In the genomic region with DNA sequence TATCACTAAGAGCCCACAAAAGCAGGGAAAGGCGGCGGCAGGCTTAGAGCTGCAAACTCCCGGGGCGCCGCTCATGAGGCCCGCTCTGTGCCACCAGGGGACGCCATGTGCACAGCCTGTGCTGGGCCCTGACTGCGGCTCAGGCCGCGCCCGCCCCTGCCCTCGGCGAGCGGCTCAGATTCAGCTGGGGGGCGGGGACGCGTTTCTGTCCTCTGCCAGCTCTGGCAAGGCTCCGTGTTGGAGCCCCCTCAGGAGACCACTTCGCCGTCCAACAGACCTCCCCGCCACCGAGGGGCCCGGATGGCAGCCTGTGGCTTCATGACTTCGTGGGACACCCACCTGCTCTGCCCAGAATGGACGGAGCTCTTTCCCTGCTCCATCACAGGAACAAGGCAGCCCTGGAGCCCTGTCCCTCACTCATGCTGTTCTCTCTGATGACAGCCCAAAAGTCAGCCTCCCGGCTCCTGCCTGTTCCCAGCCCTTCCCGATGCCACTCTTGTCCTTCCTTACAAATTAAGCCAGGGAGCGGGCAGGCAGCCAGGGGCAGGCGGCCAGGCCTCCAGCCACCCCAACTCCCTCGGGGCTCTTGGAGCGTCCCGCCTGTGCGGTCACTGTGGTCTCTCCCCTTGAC, we compare ENCODE assay signal across 1 cellular context.
A peak's percentile ranks its signal among the peaks of the same experiment; 100 is the strongest.
TF ChIP-seq lines count a peak whose summit lies in the region.

No MANE protein-coding gene starts in this region.

TF ChIP-seq in K562, 482 proteins besides CTCF, POLR2A, EP300 and RAD21 (continued from another document and continues in another):
- TF ChIP-seq, protein P1, sequence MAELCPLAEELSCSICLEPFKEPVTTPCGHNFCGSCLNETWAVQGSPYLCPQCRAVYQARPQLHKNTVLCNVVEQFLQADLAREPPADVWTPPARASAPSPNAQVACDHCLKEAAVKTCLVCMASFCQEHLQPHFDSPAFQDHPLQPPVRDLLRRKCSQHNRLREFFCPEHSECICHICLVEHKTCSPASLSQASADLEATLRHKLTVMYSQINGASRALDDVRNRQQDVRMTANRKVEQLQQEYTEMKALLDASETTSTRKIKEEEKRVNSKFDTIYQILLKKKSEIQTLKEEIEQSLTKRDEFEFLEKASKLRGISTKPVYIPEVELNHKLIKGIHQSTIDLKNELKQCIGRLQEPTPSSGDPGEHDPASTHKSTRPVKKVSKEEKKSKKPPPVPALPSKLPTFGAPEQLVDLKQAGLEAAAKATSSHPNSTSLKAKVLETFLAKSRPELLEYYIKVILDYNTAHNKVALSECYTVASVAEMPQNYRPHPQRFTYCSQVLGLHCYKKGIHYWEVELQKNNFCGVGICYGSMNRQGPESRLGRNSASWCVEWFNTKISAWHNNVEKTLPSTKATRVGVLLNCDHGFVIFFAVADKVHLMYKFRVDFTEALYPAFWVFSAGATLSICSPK (IDR thresholded peaks at IDR 0.05; ENCODE audit: borderline replicate concordance) = no peak
- TF ChIP-seq ZNF644 (tag; IDR thresholded peaks at IDR 0.05; ENCODE audit: low read depth) (no peak), LCOR (CRISPR knock-in tag; IDR thresholded peaks at IDR 0.05) (0 out of 2 replicates have a peak, but pooled peaks have one; percentile 44), ZNF121 (CRISPR knock-in tag; conservative IDR thresholded peaks at IDR 0.05) (no peak), RBBP5 (IDR thresholded peaks at IDR 0.05; ENCODE audit: borderline replicate concordance, insufficient read depth, low read length, poor library complexity, severe bottlenecking) (no peak), RFX1 (IDR thresholded peaks at IDR 0.05) (no peak), SAP30 (IDR thresholded peaks at IDR 0.05; ENCODE audit: borderline replicate concordance, insufficient read depth, low read depth, low read length, poor library complexity, severe bottlenecking) (no peak), ZC3H11A (IDR thresholded peaks at IDR 0.05; ENCODE audit: low read depth, low read length) (no peak), SMARCE1 (IDR thresholded peaks at IDR 0.05) (no peak), ZNF780A (CRISPR knock-in tag; IDR thresholded peaks at IDR 0.05) (no peak), STAT5A (IDR thresholded peaks at IDR 0.05; ENCODE audit: borderline replicate concordance, low read length) (no peak), ZBTB7A (IDR thresholded peaks at IDR 0.05; ENCODE audit: borderline replicate concordance, control insufficient read depth, low read depth, low read length) (peak; percentile 28; the same call in 1 of the 2 replicates), NFYB (IDR thresholded peaks at IDR 0.05; ENCODE audit: extremely low read depth, insufficient read length) (no peak), ZNF224 (CRISPR knock-in tag; IDR thresholded peaks at IDR 0.05) (no peak), KDM2B (CRISPR knock-in tag; IDR thresholded peaks at IDR 0.05) (no peak), ZNF431 (CRISPR knock-in tag; IDR thresholded peaks at IDR 0.05) (0 out of 2 replicates have a peak, but pooled peaks have one; percentile 46), SIX5 (IDR thresholded peaks at IDR 0.05; ENCODE audit: borderline replicate concordance in 1 of 2, insufficient read depth in 1 of 2, low read depth in 1 of 2, low read length in 2 of 2) (no peak), ARID2 (IDR thresholded peaks at IDR 0.05) (peak; percentile 95), MEF2A (IDR thresholded peaks at IDR 0.05; ENCODE audit: control insufficient read depth, low read depth, low read length) (no peak), MTA1 (IDR thresholded peaks at IDR 0.05; ENCODE audit: borderline replicate concordance) (no peak), FOXP1 (CRISPR knock-in tag; IDR thresholded peaks at IDR 0.05) (peak; percentile 51; the same call in 1 of the 2 replicates), BCOR (IDR thresholded peaks at IDR 0.05) (peak; percentile 28; the same call in 1 of the 2 replicates), KDM4B (IDR thresholded peaks at IDR 0.05; ENCODE audit: borderline replicate concordance in 2 of 2, low read depth in 1 of 2) (no peak), KLF10 (CRISPR knock-in tag; IDR thresholded peaks at IDR 0.05) (no peak), PML (IDR thresholded peaks at IDR 0.05; ENCODE audit: low read length) (no peak), ZNF830 (CRISPR knock-in tag; IDR thresholded peaks at IDR 0.05) (no peak), CBFB (CRISPR knock-in tag; IDR thresholded peaks at IDR 0.05) (no peak), JUND (IDR thresholded peaks at IDR 0.05; ENCODE audit: borderline replicate concordance, low read depth, low read length) (no peak), JUND (tag; IDR thresholded peaks at IDR 0.05; ENCODE audit: borderline replicate concordance, low read depth, low read length) (no peak), ZKSCAN3 (CRISPR knock-in tag; IDR thresholded peaks at IDR 0.05) (no peak), FOSL1 (tag; conservative IDR thresholded peaks at IDR 0.05) (no peak), NFXL1 (CRISPR knock-in tag; IDR thresholded peaks at IDR 0.05) (no peak), ZFX (CRISPR knock-in tag; IDR thresholded peaks at IDR 0.05) (peak; percentile 56), MEIS2 (IDR thresholded peaks at IDR 0.05; ENCODE audit: partially characterized antibody) (no peak), ZNF311 (CRISPR knock-in tag; IDR thresholded peaks at IDR 0.05) (no peak), FOXA1 (IDR thresholded peaks at IDR 0.05; ENCODE audit: borderline replicate concordance) (no peak), ADNP (tag; IDR thresholded peaks at IDR 0.05) (no peak), SIN3A (IDR thresholded peaks at IDR 0.05; ENCODE audit: borderline replicate concordance in 2 of 2, control insufficient read depth in 1 of 2, low read depth in 2 of 2, low read length in 2 of 2) (no peak)
- TF ChIP-seq, protein P2, sequence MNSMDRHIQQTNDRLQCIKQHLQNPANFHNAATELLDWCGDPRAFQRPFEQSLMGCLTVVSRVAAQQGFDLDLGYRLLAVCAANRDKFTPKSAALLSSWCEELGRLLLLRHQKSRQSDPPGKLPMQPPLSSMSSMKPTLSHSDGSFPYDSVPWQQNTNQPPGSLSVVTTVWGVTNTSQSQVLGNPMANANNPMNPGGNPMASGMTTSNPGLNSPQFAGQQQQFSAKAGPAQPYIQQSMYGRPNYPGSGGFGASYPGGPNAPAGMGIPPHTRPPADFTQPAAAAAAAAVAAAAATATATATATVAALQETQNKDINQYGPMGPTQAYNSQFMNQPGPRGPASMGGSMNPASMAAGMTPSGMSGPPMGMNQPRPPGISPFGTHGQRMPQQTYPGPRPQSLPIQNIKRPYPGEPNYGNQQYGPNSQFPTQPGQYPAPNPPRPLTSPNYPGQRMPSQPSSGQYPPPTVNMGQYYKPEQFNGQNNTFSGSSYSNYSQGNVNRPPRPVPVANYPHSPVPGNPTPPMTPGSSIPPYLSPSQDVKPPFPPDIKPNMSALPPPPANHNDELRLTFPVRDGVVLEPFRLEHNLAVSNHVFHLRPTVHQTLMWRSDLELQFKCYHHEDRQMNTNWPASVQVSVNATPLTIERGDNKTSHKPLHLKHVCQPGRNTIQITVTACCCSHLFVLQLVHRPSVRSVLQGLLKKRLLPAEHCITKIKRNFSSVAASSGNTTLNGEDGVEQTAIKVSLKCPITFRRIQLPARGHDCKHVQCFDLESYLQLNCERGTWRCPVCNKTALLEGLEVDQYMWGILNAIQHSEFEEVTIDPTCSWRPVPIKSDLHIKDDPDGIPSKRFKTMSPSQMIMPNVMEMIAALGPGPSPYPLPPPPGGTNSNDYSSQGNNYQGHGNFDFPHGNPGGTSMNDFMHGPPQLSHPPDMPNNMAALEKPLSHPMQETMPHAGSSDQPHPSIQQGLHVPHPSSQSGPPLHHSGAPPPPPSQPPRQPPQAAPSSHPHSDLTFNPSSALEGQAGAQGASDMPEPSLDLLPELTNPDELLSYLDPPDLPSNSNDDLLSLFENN (IDR thresholded peaks at IDR 0.05; ENCODE audit: low read depth in 2 of 2, low read length in 2 of 2) = peak in 1 of 2 experiments; percentile 33; a peak in 1 of 4 replicates
- TF ChIP-seq, protein P3, sequence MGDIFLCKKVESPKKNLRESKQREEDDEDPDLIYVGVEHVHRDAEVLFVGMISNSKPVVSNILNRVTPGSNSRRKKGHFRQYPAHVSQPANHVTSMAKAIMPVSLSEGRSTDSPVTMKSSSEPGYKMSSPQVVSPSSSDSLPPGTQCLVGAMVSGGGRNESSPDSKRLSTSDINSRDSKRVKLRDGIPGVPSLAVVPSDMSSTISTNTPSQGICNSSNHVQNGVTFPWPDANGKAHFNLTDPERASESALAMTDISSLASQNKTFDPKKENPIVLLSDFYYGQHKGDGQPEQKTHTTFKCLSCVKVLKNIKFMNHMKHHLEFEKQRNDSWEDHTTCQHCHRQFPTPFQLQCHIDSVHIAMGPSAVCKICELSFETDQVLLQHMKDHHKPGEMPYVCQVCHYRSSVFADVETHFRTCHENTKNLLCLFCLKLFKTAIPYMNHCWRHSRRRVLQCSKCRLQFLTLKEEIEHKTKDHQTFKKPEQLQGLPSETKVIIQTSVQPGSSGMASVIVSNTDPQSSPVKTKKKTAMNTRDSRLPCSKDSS (IDR thresholded peaks at IDR 0.05; ENCODE audit: low read depth, partially characterized antibody) = no peak
- TF ChIP-seq, protein P4, sequence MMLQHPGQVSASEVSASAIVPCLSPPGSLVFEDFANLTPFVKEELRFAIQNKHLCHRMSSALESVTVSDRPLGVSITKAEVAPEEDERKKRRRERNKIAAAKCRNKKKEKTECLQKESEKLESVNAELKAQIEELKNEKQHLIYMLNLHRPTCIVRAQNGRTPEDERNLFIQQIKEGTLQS (IDR thresholded peaks at IDR 0.05) = no peak
- TF ChIP-seq, protein P4 (CRISPR knock-in tag; conservative IDR thresholded peaks at IDR 0.05) = no peak
- TF ChIP-seq, protein P5, sequence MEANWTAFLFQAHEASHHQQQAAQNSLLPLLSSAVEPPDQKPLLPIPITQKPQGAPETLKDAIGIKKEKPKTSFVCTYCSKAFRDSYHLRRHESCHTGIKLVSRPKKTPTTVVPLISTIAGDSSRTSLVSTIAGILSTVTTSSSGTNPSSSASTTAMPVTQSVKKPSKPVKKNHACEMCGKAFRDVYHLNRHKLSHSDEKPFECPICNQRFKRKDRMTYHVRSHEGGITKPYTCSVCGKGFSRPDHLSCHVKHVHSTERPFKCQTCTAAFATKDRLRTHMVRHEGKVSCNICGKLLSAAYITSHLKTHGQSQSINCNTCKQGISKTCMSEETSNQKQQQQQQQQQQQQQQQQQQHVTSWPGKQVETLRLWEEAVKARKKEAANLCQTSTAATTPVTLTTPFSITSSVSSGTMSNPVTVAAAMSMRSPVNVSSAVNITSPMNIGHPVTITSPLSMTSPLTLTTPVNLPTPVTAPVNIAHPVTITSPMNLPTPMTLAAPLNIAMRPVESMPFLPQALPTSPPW (CRISPR knock-in tag; IDR thresholded peaks at IDR 0.05) = 0 out of 2 replicates have a peak, but pooled peaks have one; percentile 14
- TF ChIP-seq, protein P6, sequence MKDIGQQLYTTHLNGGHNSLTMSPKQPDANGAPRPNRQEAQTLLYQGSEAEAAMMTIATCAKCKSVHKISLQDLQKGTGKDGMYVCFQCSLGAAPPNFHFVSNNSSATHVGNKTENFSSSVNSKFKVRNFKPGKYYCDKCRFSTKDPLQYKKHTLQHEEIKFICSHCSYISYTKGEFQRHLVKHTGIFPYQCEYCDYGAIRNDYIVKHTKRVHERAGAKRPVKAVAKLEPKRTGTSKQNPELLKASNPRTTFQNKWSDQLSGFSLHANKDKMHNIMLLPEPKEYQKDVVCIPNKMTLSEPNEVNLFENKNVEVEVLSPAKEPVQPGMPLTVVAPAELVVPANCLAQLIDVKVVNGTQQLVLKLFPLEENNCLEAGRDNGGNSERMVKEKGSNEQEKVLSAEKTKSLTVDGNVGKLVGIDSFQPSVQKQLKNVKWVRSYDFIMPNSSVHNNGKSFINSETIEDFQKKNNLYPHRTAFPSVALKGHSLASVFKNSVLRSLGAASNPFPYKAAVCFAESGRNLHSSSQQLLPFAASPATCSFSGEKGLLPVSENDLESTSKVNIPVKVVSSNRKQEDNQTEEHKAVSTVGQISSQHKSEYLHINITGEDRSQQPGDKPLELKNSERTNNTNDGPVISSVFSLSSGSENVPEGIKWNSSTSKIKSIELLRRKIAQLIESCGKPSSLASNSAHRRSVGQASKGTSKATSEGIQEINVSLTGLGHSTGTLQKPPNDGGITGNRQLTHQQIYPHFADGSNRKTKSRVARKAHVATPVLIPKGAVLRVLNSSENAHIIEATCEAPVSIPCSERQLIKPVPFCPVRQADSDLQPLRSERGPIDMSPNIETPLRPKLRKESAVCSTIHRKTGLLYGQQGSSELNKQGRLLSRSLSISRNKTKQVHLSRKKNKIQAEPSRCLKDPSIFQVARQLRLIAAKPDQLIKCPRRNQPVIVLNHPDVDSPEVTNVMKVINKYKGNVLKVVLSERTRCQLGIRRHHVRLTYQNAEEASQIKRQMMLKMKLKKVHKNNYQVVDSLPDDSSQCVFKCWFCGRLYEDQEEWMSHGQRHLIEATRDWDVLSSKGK (CRISPR knock-in tag; IDR thresholded peaks at IDR 0.05) = no peak
- TF ChIP-seq, protein P7, sequence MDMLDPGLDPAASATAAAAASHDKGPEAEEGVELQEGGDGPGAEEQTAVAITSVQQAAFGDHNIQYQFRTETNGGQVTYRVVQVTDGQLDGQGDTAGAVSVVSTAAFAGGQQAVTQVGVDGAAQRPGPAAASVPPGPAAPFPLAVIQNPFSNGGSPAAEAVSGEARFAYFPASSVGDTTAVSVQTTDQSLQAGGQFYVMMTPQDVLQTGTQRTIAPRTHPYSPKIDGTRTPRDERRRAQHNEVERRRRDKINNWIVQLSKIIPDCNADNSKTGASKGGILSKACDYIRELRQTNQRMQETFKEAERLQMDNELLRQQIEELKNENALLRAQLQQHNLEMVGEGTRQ (CRISPR knock-in tag; IDR thresholded peaks at IDR 0.05) = no peak
- TF ChIP-seq, protein P8, sequence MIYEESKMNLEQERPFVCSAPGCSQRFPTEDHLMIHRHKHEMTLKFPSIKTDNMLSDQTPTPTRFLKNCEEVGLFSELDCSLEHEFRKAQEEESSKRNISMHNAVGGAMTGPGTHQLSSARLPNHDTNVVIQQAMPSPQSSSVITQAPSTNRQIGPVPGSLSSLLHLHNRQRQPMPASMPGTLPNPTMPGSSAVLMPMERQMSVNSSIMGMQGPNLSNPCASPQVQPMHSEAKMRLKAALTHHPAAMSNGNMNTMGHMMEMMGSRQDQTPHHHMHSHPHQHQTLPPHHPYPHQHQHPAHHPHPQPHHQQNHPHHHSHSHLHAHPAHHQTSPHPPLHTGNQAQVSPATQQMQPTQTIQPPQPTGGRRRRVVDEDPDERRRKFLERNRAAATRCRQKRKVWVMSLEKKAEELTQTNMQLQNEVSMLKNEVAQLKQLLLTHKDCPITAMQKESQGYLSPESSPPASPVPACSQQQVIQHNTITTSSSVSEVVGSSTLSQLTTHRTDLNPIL (CRISPR knock-in tag; IDR thresholded peaks at IDR 0.05) = no peak
- TF ChIP-seq, protein P9, sequence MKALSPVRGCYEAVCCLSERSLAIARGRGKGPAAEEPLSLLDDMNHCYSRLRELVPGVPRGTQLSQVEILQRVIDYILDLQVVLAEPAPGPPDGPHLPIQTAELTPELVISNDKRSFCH (CRISPR knock-in tag; IDR thresholded peaks at IDR 0.05) = no peak
- TF ChIP-seq, protein P9 (tag; IDR thresholded peaks at IDR 0.05) = no peak
